9 cellular contexts compared by ENCODE assay signal in genomic region chr16:53056528-53056881, GRCh38. TPM values are rescaled to one million over a fixed set of nuclear protein-coding genes. Genes with fewer than 3 reads are reported as not detected.
DNase-seq lines count a peak whose midpoint lies in the region; TF ChIP-seq lines count a peak whose summit lies in the region.
"Had no signal": no experiment of that assay in that cellular context is flagged by ENCODE, and none has a peak within 500 bp of the region (broad histone marks: within the 10 kb centered on the region; RNA-seq: fewer than 3 reads in every experiment).

No MANE protein-coding gene starts in this region.

- H3K36me3 ChIP-seq in BLaER1 (peaks cover 13% of the 10 kb centered on the region; the same call in 1 of the 2 replicates), MG63 (peaks cover 11% of the 10 kb centered on the region), muscle layer of colon (ENCODE audit: insufficient read depth, low read length) (no peaks in the 10 kb centered on the region)

- no peaks in the 10 kb centered on the region for H3K9me3 Mint-ChIP-seq in progenitor cell of endocrine pancreas (ENCODE audit: low read depth)
- H3K9me3 Mint-ChIP-seq: activated CD4-positive, alpha-beta memory T cell treated with anti-CD3 and anti-CD28 coated beads, Interleukin-2, amount 10 ng/mL, durations not matched to agents 7 days and 5 days had no signal

- DNase-seq in MG63: peak; percentile 59
- DNase-seq in choroid plexus epithelial cell (ENCODE audit: low read depth): peak; percentile 70
- DNase-seq in progenitor cell of endocrine pancreas (ENCODE audit: low spot score, unreplicated experiment): no peak
- DNase-seq in putamen (ENCODE audit: low spot score): no peak
- DNase-seq in GOT3 (lab: John Stamatoyannopoulos, UW): no peak
- DNase-seq in globus pallidus (ENCODE audit: low spot score): no peak
- DNase-seq: activated CD4-positive, alpha-beta memory T cell treated with anti-CD3 and anti-CD28 coated beads, Interleukin-2, amount 10 ng/mL, durations not matched to agents 7 days and 5 days had no signal

- no peak overlapping the region for H3K27ac Mint-ChIP-seq in progenitor cell of endocrine pancreas
- H3K27ac Mint-ChIP-seq: activated CD4-positive, alpha-beta memory T cell treated with anti-CD3 and anti-CD28 coated beads, Interleukin-2, amount 10 ng/mL, durations not matched to agents 7 days and 5 days had no signal

- H3K27ac ChIP-seq in BLaER1 (0 out of 2 replicates have a peak overlapping the region, but pooled peaks have one; percentile 94), muscle layer of colon (ENCODE audit: low read depth, low read length) (peak overlapping the region; percentile 97)

- H3K9ac ChIP-seq in BLaER1 (peak overlapping the region; percentile 94; the same call in 1 of the 2 replicates), muscle layer of colon (ENCODE audit: low read length) (no peak overlapping the region)

- H3K4me2 ChIP-seq in BLaER1: peak overlapping the region; percentile 89

- H4K20me1 ChIP-seq in BLaER1: peaks cover 12% of the 10 kb centered on the region; the same call in 1 of the 2 replicates

- H3K4me1 Mint-ChIP-seq in progenitor cell of endocrine pancreas (ENCODE audit: low read depth): peaks cover 8% of the 10 kb centered on the region

- TF ChIP-seq CTCF in choroid plexus epithelial cell (conservative IDR thresholded peaks at IDR 0.05; ENCODE audit: low read depth, low read length) (no peak), progenitor cell of endocrine pancreas (IDR thresholded peaks at IDR 0.05; ENCODE audit: unreplicated experiment) (no peak)

- peaks cover 63% of the 10 kb centered on the region for H3K4me1 ChIP-seq in BLaER1
- H3K4me1 ChIP-seq in muscle layer of colon (ENCODE audit: insufficient read depth, low read length): peaks cover 14% of the 10 kb centered on the region

- H3K4me3 Mint-ChIP-seq in progenitor cell of endocrine pancreas (ENCODE audit: low read depth): no peak overlapping the region

- H3K36me3 Mint-ChIP-seq in progenitor cell of endocrine pancreas (ENCODE audit: insufficient read depth): no peaks in the 10 kb centered on the region

- H3K27me3 ChIP-seq in BLaER1: no peaks in the 10 kb centered on the region
- no peaks in the 10 kb centered on the region for H3K27me3 ChIP-seq in MG63
- no peaks in the 10 kb centered on the region for H3K27me3 ChIP-seq in muscle layer of colon (ENCODE audit: control insufficient read depth in 1 of 2, insufficient read depth in 2 of 2, low read length in 2 of 2)

- no peaks in the 10 kb centered on the region for H3K9me3 ChIP-seq in BLaER1
- no peaks in the 10 kb centered on the region for H3K9me3 ChIP-seq in MG63
- H3K9me3 ChIP-seq in muscle layer of colon (ENCODE audit: low read length): no peaks in the 10 kb centered on the region

- no peaks in the 10 kb centered on the region for H3K27me3 Mint-ChIP-seq in progenitor cell of endocrine pancreas
- H3K27me3 Mint-ChIP-seq: activated CD4-positive, alpha-beta memory T cell treated with anti-CD3 and anti-CD28 coated beads, Interleukin-2, amount 10 ng/mL, durations not matched to agents 7 days and 5 days had no signal

- 0 out of 2 replicates have a peak overlapping the region, but pooled peaks have one; percentile 84 for H3K4me3 ChIP-seq in BLaER1
- H3K4me3 ChIP-seq in MG63: no peak overlapping the region; the same call in 1 of the 2 replicates
- no peak overlapping the region for H3K4me3 ChIP-seq in choroid plexus epithelial cell (ENCODE audit: low read depth, low read length)
- no peak overlapping the region for H3K4me3 ChIP-seq in muscle layer of colon (ENCODE audit: low read depth in 1 of 2, low read length in 2 of 2)

RNA-seq across cellular contexts. Expression of gene CHD9, which starts 1.7 kb away (rescaled TPM):
- total RNA-seq in MG63 (2014; rRNA removed; shearing (Covaris generic); ENCODE audit: low replicate concordance): 27.9 and 51.1 TPM in 2 replicates
- 67.7 TPM in 2 replicates for total RNA-seq in progenitor cell of endocrine pancreas

RNA-seq across cellular contexts. Expression of gene CHD9NB, which starts 3.8 kb away (rescaled TPM):
- 0.27 and 2.6 TPM in 2 replicates for total RNA-seq in MG63 (2014; rRNA removed; shearing (Covaris generic); ENCODE audit: low replicate concordance)
- 1.1 and 1.3 TPM in 2 replicates for total RNA-seq in progenitor cell of endocrine pancreas

Comparison
In these comparisons a context has a peak if more than half of its experiments do, and no peak if none do; other contexts are left out.
1. DNase-seq: peak in MG63 (single experiment) and choroid plexus epithelial cell (single experiment); none in progenitor cell of endocrine pancreas (single experiment), putamen (single experiment), GOT3 (single experiment) and globus pallidus (single experiment).